ENCODE assay signal across 8 cellular contexts in genomic region chr19:53394522-53394973, GRCh38. TPM values are rescaled to one million over a fixed set of nuclear protein-coding genes. Genes with fewer than 3 reads are reported as not detected.
DNase-seq lines count a peak whose midpoint lies in the region; ATAC-seq and TF ChIP-seq lines count a peak whose summit lies in the region.

No MANE protein-coding gene starts in this region.

- H3K27me3 Mint-ChIP-seq in CD4-positive, CD25-positive, alpha-beta regulatory T cell: no peaks in the 10 kb centered on the region

- no peaks in the 10 kb centered on the region for H3K27me3 ChIP-seq in CD4-positive, CD25-positive, alpha-beta regulatory T cell (ENCODE audit: control insufficient read depth, insufficient read depth, low read length)
- no peaks in the 10 kb centered on the region for H3K27me3 ChIP-seq in adrenal gland
- H3K27me3 ChIP-seq in iPS DF 6.9 (ENCODE audit: control insufficient read depth, insufficient read depth, low read length): no peaks in the 10 kb centered on the region

- H3K4me3 ChIP-seq in CD4-positive, CD25-positive, alpha-beta regulatory T cell (ENCODE audit: low read depth, low read length): peak overlapping the region; percentile 64
- H3K4me3 ChIP-seq in adrenal gland (peak overlapping the region in 2 of 4 donors; percentile 67 to 71), iPS DF 6.9 (ENCODE audit: low read length) (peak overlapping the region; percentile 96; the same call in 1 of the 2 replicates), skeletal muscle cell (ENCODE audit: low read depth, low read length) (peak overlapping the region; percentile 81)

- intact Hi-C loops in adrenal gland (cut with DNase I): no loop called here

- TF ChIP-seq CTCF in adrenal gland (IDR thresholded peaks at IDR 0.05): no peak

- H3K9me3 Mint-ChIP-seq in CD4-positive, CD25-positive, alpha-beta regulatory T cell: peaks cover 0 to 21% (median 3%) of the 10 kb centered on the region in 7 donors

- ATAC-seq in CD4-positive, CD25-positive, alpha-beta regulatory T cell (ENCODE audit: low read depth in 2 of 2): no peak
- no peak for ATAC-seq in HG03045 (IDR thresholded peaks at IDR 0.05; ENCODE audit: unreplicated experiment)

- peak overlapping the region; percentile 91 to 100 (median 94) for H3K4me3 Mint-ChIP-seq in CD4-positive, CD25-positive, alpha-beta regulatory T cell

- TF ChIP-seq POLR2A in adrenal gland (IDR thresholded peaks at IDR 0.05): no peak

- peaks cover 15% of the 10 kb centered on the region for H3K36me3 Mint-ChIP-seq in CD4-positive, CD25-positive, alpha-beta regulatory T cell

- peaks cover 20% of the 10 kb centered on the region for H3K4me1 ChIP-seq in CD4-positive, CD25-positive, alpha-beta regulatory T cell (ENCODE audit: control insufficient read depth, insufficient read depth, low read length, poor library complexity, severe bottlenecking)
- H3K4me1 ChIP-seq in adrenal gland (replicated peaks in 1 of 2): peaks cover 13 to 21% of the 10 kb centered on the region in 2 donors
- H3K4me1 ChIP-seq in iPS DF 6.9 (ENCODE audit: control insufficient read depth, insufficient read depth, low read length): peaks cover 1% of the 10 kb centered on the region; the same call in 1 of the 2 replicates

- WGBS in adrenal gland, 4 donors: 2 to 12% (median 5%) methylated on average over 11 to 18 of the region's 18 CpGs
- WGBS in iPS DF 6.9 (ENCODE audit: insufficient coverage, insufficient read length): no CpG with 5 or more reads among the region's 18 CpGs

- no peak overlapping the region for H3K27ac ChIP-seq in CD4-positive, CD25-positive, alpha-beta regulatory T cell (ENCODE audit: insufficient read depth, low read length, poor library complexity, severe bottlenecking)
- H3K27ac ChIP-seq in adrenal gland: peak overlapping the region in 4 of 5 donors; percentile 25 to 87 (median 83)
- no peak overlapping the region for H3K27ac ChIP-seq in iPS DF 6.9 (ENCODE audit: low read length)

- peaks cover 15 to 39% (median 25%) of the 10 kb centered on the region in 4 donors for H3K4me1 Mint-ChIP-seq in CD4-positive, CD25-positive, alpha-beta regulatory T cell

- H3K36me3 ChIP-seq in CD4-positive, CD25-positive, alpha-beta regulatory T cell (ENCODE audit: control insufficient read depth, insufficient read depth, low read length): peaks cover 14% of the 10 kb centered on the region
- peaks cover 0 to 5% of the 10 kb centered on the region in 2 donors for H3K36me3 ChIP-seq in adrenal gland (replicated peaks in 1 of 2)
- peaks cover 2% of the 10 kb centered on the region; the same call in 1 of the 2 replicates for H3K36me3 ChIP-seq in iPS DF 6.9 (ENCODE audit: control insufficient read depth, insufficient read depth, low read length)

- peak overlapping the region; percentile 87 to 95 (median 89) for H3K27ac Mint-ChIP-seq in CD4-positive, CD25-positive, alpha-beta regulatory T cell

- DNase-seq in CD4-positive, CD25-positive, alpha-beta regulatory T cell: no peak
- peak; percentile 79 for DNase-seq in HS-27A (ENCODE audit: low read depth)
- DNase-seq in adrenal gland: peak; percentile 48 to 80 (median 69)
- peak; percentile 22 for DNase-seq in iPS DF 6.9 (ENCODE audit: low read depth, low spot score)
- no peak for DNase-seq in skeletal muscle cell (ENCODE audit: low read depth)
- no peak for DNase-seq in NCI-H526 (lab: John Stamatoyannopoulos, UW)
- DNase-seq in foreskin melanocyte: no peak

- H3K9me3 ChIP-seq in CD4-positive, CD25-positive, alpha-beta regulatory T cell (ENCODE audit: control insufficient read depth in 2 of 2, low read length in 2 of 2): peaks cover 2 to 21% of the 10 kb centered on the region in 2 experiments
- no peaks in the 10 kb centered on the region for H3K9me3 ChIP-seq in adrenal gland (replicated peaks in 1 of 3)
- no peaks in the 10 kb centered on the region for H3K9me3 ChIP-seq in iPS DF 6.9 (ENCODE audit: control insufficient read depth, insufficient read depth, low read length)

RNA-seq across cellular contexts. Expression of gene ZNF765, which starts 0.4 kb away (rescaled TPM):
- 6.1 TPM for total RNA-seq in CD4-positive, CD25-positive, alpha-beta regulatory T cell
- polyA plus RNA-seq in CD4-positive, CD25-positive, alpha-beta regulatory T cell: 10 to 100 TPM in 2 of 4 donors, 1 to 10 TPM in 2; 5.5 to 11.3 (median 8.5) TPM
- total RNA-seq in adrenal gland: 10 to 100 TPM; 11.4 to 21.9 (median 15.6) TPM
- 10 to 100 TPM in 1 of 3 donors, 1 to 10 TPM in 2; 4.3 to 15.1 (median 9.4) TPM for polyA plus RNA-seq in adrenal gland

RNA-seq across cellular contexts. Expression of gene ZNF525, which starts 29.0 kb away (rescaled TPM):
- 11.7 TPM for total RNA-seq in CD4-positive, CD25-positive, alpha-beta regulatory T cell
- 10 to 100 TPM in 1 of 4 donors, 1 to 10 TPM in 3; 4.0 to 10.7 (median 6.0) TPM for polyA plus RNA-seq in CD4-positive, CD25-positive, alpha-beta regulatory T cell
- total RNA-seq in adrenal gland: 10 to 100 TPM in 4 of 8 donors, 1 to 10 TPM in 4; 3.0 to 20.7 (median 9.8) TPM
- polyA plus RNA-seq in adrenal gland: 1 to 10 TPM; 5.7 to 9.5 (median 8.2) TPM

RNA-seq across cellular contexts. Expression of gene ZNF761, which starts 37.2 kb away (rescaled TPM):
- 9.0 TPM for total RNA-seq in CD4-positive, CD25-positive, alpha-beta regulatory T cell
- 10 to 100 TPM in 2 of 4 donors, 1 to 10 TPM in 2; 7.7 to 11.6 (median 10.0) TPM for polyA plus RNA-seq in CD4-positive, CD25-positive, alpha-beta regulatory T cell
- total RNA-seq in adrenal gland: 10 to 100 TPM in 4 of 8 donors, 1 to 10 TPM in 4; 5.8 to 15.2 (median 9.9) TPM
- polyA plus RNA-seq in adrenal gland: 10 to 100 TPM; 10.9 to 22.0 (median 11.0) TPM

Comparison
In these comparisons a context has a peak if more than half of its experiments do, and no peak if none do; other contexts are left out.
1. DNase-seq: peak in HS-27A (single experiment), adrenal gland (7 of 7) and iPS DF 6.9 (single experiment); none in CD4-positive, CD25-positive, alpha-beta regulatory T cell (0 of 3), skeletal muscle cell (single experiment), NCI-H526 (0 of 2) and foreskin melanocyte (single experiment).
2. H3K27ac ChIP-seq: peak in adrenal gland (4 of 5); none in CD4-positive, CD25-positive, alpha-beta regulatory T cell (single experiment) and iPS DF 6.9 (single experiment).